Comparison of ENCODE assay signal across 8 cellular contexts in genomic region chr6:161226005-161226964, GRCh38. TPM values are rescaled to one million over a fixed set of nuclear protein-coding genes. Genes with fewer than 3 reads are reported as not detected.
DNase-seq lines count a peak whose midpoint lies in the region; ATAC-seq, FAIRE-seq and TF ChIP-seq lines count a peak whose summit lies in the region.

No MANE protein-coding gene starts in this region.

- WGBS in liver: 64% methylated on average over 8 of the region's 8 CpGs
- 35% methylated on average over 7 of the region's 8 CpGs for WGBS in HepG2 (ENCODE audit: low lambda C conversion rate)

- no peak for FAIRE-seq in HepG2 (lab: Jason Lieb, UNC)

- no peak overlapping the region for H3K9ac ChIP-seq in liver (ENCODE audit: low read depth in 1 of 2, low read length in 2 of 2)
- H3K9ac ChIP-seq in HepG2 (ENCODE audit: insufficient read depth, low read depth, low read length): no peak overlapping the region

- no peaks in the 10 kb centered on the region for H3K79me2 ChIP-seq in HepG2 (ENCODE audit: insufficient read depth, low read length)

- no peak for DNase-seq in HepG2 (ENCODE audit: low spot score)
- peak; percentile 58 for DNase-seq in MV-4-11 (lab: John Stamatoyannopoulos, UW)
- DNase-seq in vagina (ENCODE audit: extremely low spot score in 2 of 2): no peak
- no peak for DNase-seq in Ammon's horn (ENCODE audit: low spot score)
- no peak for DNase-seq in NCI-H1694 treated with DMSO at 0.1 percent for 48 hours (lab: John Stamatoyannopoulos, UW)
- DNase-seq in NCI-H1092 (lab: John Stamatoyannopoulos, UW): no peak

- H3K9me3 ChIP-seq in liver (ENCODE audit: control insufficient read depth in 4 of 4, low read length in 3 of 4) (no peaks in the 10 kb centered on the region), HepG2 (ENCODE audit: low read length) (no peaks in the 10 kb centered on the region), vagina (no peaks in the 10 kb centered on the region)

- H3K4me3 ChIP-seq in liver (ENCODE audit: low read depth in 1 of 3, low read length in 3 of 3) (no peak overlapping the region), HepG2 (replicated peaks in 1 of 3; ENCODE audit: insufficient read depth in 1 of 3, low read depth in 2 of 3, low read length in 3 of 3) (no peak overlapping the region), vagina (no peak overlapping the region)

- CTCF ChIA-PET in HepG2 (lab: Yijun Ruan, JAX; ENCODE audit: low intra/inter-chr PET ratio, low total read pairs): no interaction called here

- in situ Hi-C loops in HepG2 (cut with HindIII; ENCODE audit: extremely low pct_ligation_motif_present, low pct_unique_long_range_greater_than_20kb): no loop called here

- TF ChIP-seq EP300 in HepG2 (IDR thresholded peaks at IDR 0.05; ENCODE audit: low read depth in 2 of 2, low read length in 2 of 2) (no peak), HepG2 (CRISPR knock-in tag; IDR thresholded peaks at IDR 0.05; ENCODE audit: borderline replicate concordance) (no peak)

- no peaks in the 10 kb centered on the region for H3K36me3 ChIP-seq in liver (ENCODE audit: control insufficient read depth in 4 of 4, insufficient read depth in 3 of 4, low read depth in 1 of 4, low read length in 3 of 4)
- H3K36me3 ChIP-seq in HepG2 (replicated peaks in 1 of 2; ENCODE audit: control insufficient read depth in 1 of 2, insufficient read depth in 2 of 2, low read length in 2 of 2): no peaks in the 10 kb centered on the region
- no peaks in the 10 kb centered on the region for H3K36me3 ChIP-seq in vagina

- TF ChIP-seq CTCF in liver (IDR thresholded peaks at IDR 0.05; ENCODE audit: low read depth, low read length, missing input control) (no peak), HepG2 (CRISPR knock-in tag; IDR thresholded peaks at IDR 0.05) (no peak), vagina (IDR thresholded peaks at IDR 0.05) (no peak)

- intact Hi-C loops in HepG2 (cut with micrococcal nuclease; ENCODE audit: unreplicated experiment): no loop called here
- intact Hi-C loops in vagina (cut with DNase I): no loop called here

- no peaks in the 10 kb centered on the region for H4K20me1 ChIP-seq in HepG2 (ENCODE audit: insufficient read depth, low read length)

- no peak overlapping the region for H3K27ac ChIP-seq in liver (ENCODE audit: low read depth in 1 of 2, low read length in 2 of 2)
- no peak overlapping the region for H3K27ac ChIP-seq in HepG2 (ENCODE audit: extremely low read length, insufficient read depth, low read length)
- H3K27ac ChIP-seq in vagina: peak overlapping the region; percentile 79

- no peaks in the 10 kb centered on the region for H3K27me3 ChIP-seq in liver (ENCODE audit: control insufficient read depth in 4 of 4, insufficient read depth in 4 of 4, low read length in 3 of 4)
- H3K27me3 ChIP-seq in HepG2 (ENCODE audit: control insufficient read depth in 1 of 2, insufficient read depth in 2 of 2, low read length in 2 of 2): peaks cover 5 to 16% of the 10 kb centered on the region in 2 experiments; a peak in 2 of 5 replicates
- no peaks in the 10 kb centered on the region for H3K27me3 ChIP-seq in vagina

- no TSS peak for BruUV-seq in HepG2 (replicated peaks; lab: Mats Ljungman, UMichigan)

- H3K4me2 ChIP-seq in HepG2 (ENCODE audit: low read depth, low read length): no peak overlapping the region

- ATAC-seq in HepG2: no peak
- peak; percentile 40 for ATAC-seq in esophagus mucosa

- no peak for TF ChIP-seq RAD21 in liver (IDR thresholded peaks at IDR 0.05)
- no peak for TF ChIP-seq RAD21 in HepG2 (CRISPR knock-in tag; IDR thresholded peaks at IDR 0.05)

- POLR2A ChIA-PET in HepG2 (lab: Yijun Ruan, JAX): no interaction called here

- H3K4me1 ChIP-seq in liver (ENCODE audit: control insufficient read depth in 4 of 4, insufficient read depth in 4 of 4, low read length in 3 of 4) (no peaks in the 10 kb centered on the region), HepG2 (ENCODE audit: insufficient read depth, low read length) (no peaks in the 10 kb centered on the region), vagina (peaks cover 38% of the 10 kb centered on the region)

- no peak overlapping the region for H2AFZ ChIP-seq in HepG2 (ENCODE audit: low read length)

- no peak for TF ChIP-seq POLR2A in HepG2 (IDR thresholded peaks at IDR 0.05; ENCODE audit: insufficient read depth in 1 of 2, low read depth in 2 of 2, low read length in 2 of 2)
- no peak for TF ChIP-seq POLR2A in vagina (IDR thresholded peaks at IDR 0.05)

TF ChIP-seq in liver, 16 proteins besides CTCF, POLR2A, EP300 and RAD21 (continues in another document):
- TF ChIP-seq RXRA (IDR thresholded peaks at IDR 0.05): no peak
- no peak for TF ChIP-seq MAX (IDR thresholded peaks at IDR 0.05)

TF ChIP-seq in HepG2, 621 proteins besides CTCF, POLR2A, EP300 and RAD21:
- TF ChIP-seq ZBTB38 (CRISPR knock-in tag; IDR thresholded peaks at IDR 0.05): no peak
- TF ChIP-seq SKIL (CRISPR knock-in tag; IDR thresholded peaks at IDR 0.05; ENCODE audit: borderline replicate concordance): no peak
- no peak for TF ChIP-seq ARNT (IDR thresholded peaks at IDR 0.05)
- no peak for TF ChIP-seq ZNF251 (CRISPR knock-in tag; IDR thresholded peaks at IDR 0.05)
- TF ChIP-seq ZMYM2 (CRISPR knock-in tag; IDR thresholded peaks at IDR 0.05): no peak
- TF ChIP-seq ZNF703 (CRISPR knock-in tag; IDR thresholded peaks at IDR 0.05; ENCODE audit: borderline replicate concordance): no peak
- no peak for TF ChIP-seq TFAP4 (IDR thresholded peaks at IDR 0.05; ENCODE audit: borderline replicate concordance, low read depth)

RNA-seq across cellular contexts. Expression of gene AGPAT4, which starts 47.6 kb away (rescaled TPM):
- 10 to 100 TPM in 1 of 2 donors, under 1 TPM in 1; 0.92 to 17.5 TPM for total RNA-seq in liver
- under 1 TPM; 0.44 to 0.46 TPM for polyA plus RNA-seq in liver
- total RNA-seq in HepG2 (2016; rRNA removed; fragmentation: Illumina TruSeq; extraction: Trizol): 0.04 and 0.07 TPM in 2 replicates
- total RNA-seq in HepG2 (2016; cell fraction: cytosol; rRNA removed; fragmentation: Illumina TruSeq; extraction: Trizol; ENCODE audit: low read depth): under 0.01 TPM in 1 of 2 replicates, not detected in the other
- total RNA-seq in HepG2 (2016; cell fraction: insoluble cytoplasmic fraction; rRNA removed; fragmentation: Illumina TruSeq; extraction: Trizol): 0.04 TPM in 2 replicates
- 0.03 and 0.22 TPM in 2 replicates for total RNA-seq in HepG2 (2016; cell fraction: membrane; rRNA removed; fragmentation: Illumina TruSeq; extraction: Trizol)
- 0.12 and 0.19 TPM in 2 replicates for total RNA-seq in HepG2 (2016; cell fraction: nucleus; rRNA removed; fragmentation: Illumina TruSeq; extraction: Trizol)
- 0.13 and 0.20 TPM in 2 replicates for polyA plus RNA-seq in HepG2 (2011; rRNA removed)
- 0.03 and 0.10 TPM in 2 replicates for polyA plus RNA-seq in HepG2 (2011; cell fraction: cytosol; rRNA removed)
- polyA plus RNA-seq in HepG2 (2011; cell fraction: nucleus; rRNA removed): 0.39 and 0.40 TPM in 2 replicates
- polyA plus RNA-seq in HepG2 (2012): 0.12 and 0.33 TPM in 2 replicates
- polyA plus RNA-seq in HepG2 (2016; cell fraction: cytosol; fragmentation: Illumina TruSeq; extraction: Trizol; ENCODE audit: low read depth): 0.06 TPM in 1 of 2 replicates, not detected in the other
- not detected in 2 replicates for polyA plus RNA-seq in HepG2 (2016; cell fraction: insoluble cytoplasmic fraction; fragmentation: Illumina TruSeq; extraction: Trizol; ENCODE audit: low read depth)
- polyA plus RNA-seq in HepG2 (2016; cell fraction: membrane; fragmentation: Illumina TruSeq; extraction: Trizol; ENCODE audit: low read depth): 0.10 TPM in 1 of 2 replicates, not detected in the other
- 0.08 and 0.33 TPM in 2 replicates for polyA plus RNA-seq in HepG2 (2016; cell fraction: nucleus; fragmentation: Illumina TruSeq; extraction: Trizol; ENCODE audit: insufficient read depth, low read depth)
- 3.9 TPM in 1 of 2 replicates, not detected in the other for polyA minus RNA-seq in HepG2 (2011; rRNA and poly(A)+ RNA removed; ENCODE audit: low replicate concordance)
- not detected in 2 replicates for polyA minus RNA-seq in HepG2 (2011; cell fraction: cytosol; rRNA and poly(A)+ RNA removed)
- polyA minus RNA-seq in HepG2 (2011; cell fraction: nucleus; rRNA and poly(A)+ RNA removed): 0.52 and 1.2 TPM in 2 replicates
- 9.6 TPM for total RNA-seq in esophagus mucosa
- 6.9 TPM for total RNA-seq in vagina
